ENCODE assay signal across 2 cellular contexts in the genomic region with DNA sequence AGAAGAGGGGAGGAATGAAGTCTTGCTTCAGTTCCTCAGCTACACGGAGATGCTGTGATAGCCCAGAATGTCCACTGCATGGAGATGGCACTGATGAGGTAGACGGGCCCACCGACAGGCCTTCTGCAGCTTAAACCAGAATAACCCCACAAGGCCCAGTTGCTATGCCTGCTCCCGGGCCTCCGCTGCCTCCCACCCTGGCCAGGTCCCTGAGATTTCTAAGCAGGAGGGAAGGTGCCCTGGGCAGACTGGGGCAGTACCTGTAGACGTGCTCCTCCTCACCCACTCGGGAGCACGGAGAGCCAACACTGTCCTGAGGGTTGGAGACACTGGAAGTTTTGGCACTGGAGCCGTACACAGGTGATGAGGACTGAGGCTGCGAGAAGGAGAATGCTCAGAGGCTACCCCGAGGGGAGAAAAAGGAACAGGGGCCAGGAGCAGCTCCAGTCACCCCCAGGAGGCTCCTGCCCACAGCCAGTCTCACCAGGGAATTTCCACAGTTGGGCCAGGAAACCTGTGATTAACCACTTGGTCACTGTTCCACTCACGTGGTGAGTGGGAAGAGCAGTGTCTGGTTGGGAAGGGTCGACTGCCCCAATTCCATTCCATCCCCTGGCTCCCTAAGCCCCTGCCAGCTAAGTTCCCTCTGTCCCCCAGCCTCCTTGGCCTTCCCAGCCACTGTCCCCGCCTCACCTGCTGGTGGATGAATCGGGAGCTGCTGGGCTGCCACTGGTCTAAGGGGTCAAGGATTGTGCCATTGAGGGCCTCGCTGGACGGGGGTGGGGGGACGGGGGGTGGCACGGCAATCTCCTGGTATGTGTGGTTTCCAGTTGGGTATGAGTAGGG.
TF ChIP-seq lines count a peak whose summit lies in the region.

No MANE protein-coding gene starts in this region.

TF ChIP-seq in IMR-90, 13 proteins besides CTCF, POLR2A, EP300 and RAD21:
- TF ChIP-seq CHD1 (IDR thresholded peaks at IDR 0.05; ENCODE audit: low read depth, low read length) (no peak), MXI1 (IDR thresholded peaks at IDR 0.05; ENCODE audit: borderline replicate concordance, low read depth, low read length) (no peak), MAFK (IDR thresholded peaks at IDR 0.05; ENCODE audit: low read depth, low read length) (no peak), BHLHE40 (IDR thresholded peaks at IDR 0.05; ENCODE audit: low read depth, low read length) (no peak), RCOR1 (IDR thresholded peaks at IDR 0.05; ENCODE audit: insufficient replicate concordance, low read length) (no peak), NFE2L2 (IDR thresholded peaks at IDR 0.05; ENCODE audit: low read depth, low read length) (no peak), CEBPB (IDR thresholded peaks at IDR 0.05; ENCODE audit: low read depth, low read length) (no peak)

TF ChIP-seq in K562, 482 proteins besides CTCF, POLR2A, EP300 and RAD21:
- TF ChIP-seq BCOR (IDR thresholded peaks at IDR 0.05) (no peak), ZNF263 (CRISPR knock-in tag; IDR thresholded peaks at IDR 0.05; ENCODE audit: borderline replicate concordance) (peak; percentile 70)
